1 cellular context compared by ENCODE assay signal in genomic region chr1:50047916-50048694, GRCh38.
TF ChIP-seq lines count a peak whose summit lies in the region.

No MANE protein-coding gene starts in this region.

TF ChIP-seq in WTC11, 78 proteins besides CTCF, POLR2A, EP300 and RAD21 (continued from another document):
- TF ChIP-seq ARID4B (CRISPR knock-in tag; IDR thresholded peaks at IDR 0.05; ENCODE audit: borderline replicate concordance) (0 out of 2 replicates have a peak, but pooled peaks have one; percentile 44), MXD4 (CRISPR knock-in tag; IDR thresholded peaks at IDR 0.05; ENCODE audit: borderline replicate concordance) (no peak), MAX (CRISPR knock-in tag; IDR thresholded peaks at IDR 0.05) (peak; percentile 94), MLX (CRISPR knock-in tag; IDR thresholded peaks at IDR 0.05) (no peak), E2F5 (CRISPR knock-in tag; IDR thresholded peaks at IDR 0.05) (peak; percentile 58; the same call in 1 of the 2 replicates)
